Comparison of ENCODE assay signal across 10 cellular contexts in the genomic region with DNA sequence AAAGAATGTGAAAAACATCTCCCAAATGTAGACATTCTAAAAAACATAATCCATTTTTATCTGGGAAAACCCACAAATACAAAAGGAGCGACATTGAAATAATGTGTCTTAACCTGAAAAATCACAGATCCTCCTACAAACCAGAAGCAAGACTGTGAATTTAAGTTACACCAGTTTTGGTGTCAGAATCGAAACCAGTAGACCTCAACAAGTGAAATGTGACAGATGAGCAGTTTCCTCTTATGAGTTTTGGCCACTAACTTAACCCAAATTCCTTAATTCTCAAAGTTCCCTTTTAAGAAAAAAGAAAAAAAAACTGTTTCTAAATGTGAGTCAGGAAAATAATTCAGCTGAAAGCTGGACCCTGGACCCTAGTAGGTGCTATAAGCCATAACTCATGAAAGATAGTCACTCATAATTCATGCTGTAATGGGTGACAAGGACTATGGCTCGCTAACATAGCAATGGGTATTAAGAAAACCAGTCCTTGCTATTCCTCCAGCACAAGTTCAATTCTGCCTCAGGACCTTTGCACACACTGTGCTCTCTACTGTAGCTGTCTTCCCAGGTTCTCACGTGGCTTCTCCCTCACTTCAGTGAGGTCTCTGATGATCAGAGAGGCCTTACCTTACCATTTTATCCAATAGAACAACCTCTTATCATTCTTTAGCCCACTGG. TPM values are rescaled to one million over a fixed set of nuclear protein-coding genes. Genes with fewer than 3 reads are reported as not detected.
A peak's percentile ranks its signal among the peaks of the same experiment; 100 is the strongest.
DNase-seq lines count a peak whose midpoint lies in the region; ATAC-seq and TF ChIP-seq lines count a peak whose summit lies in the region.
"Had no signal": no experiment of that assay in that cellular context is flagged by ENCODE, and none has a peak within 500 bp of the region (broad histone marks: within the 10 kb centered on the region; RNA-seq: fewer than 3 reads in every experiment).

No MANE protein-coding gene starts in this region.

- TF ChIP-seq CTCF in GM13977 (IDR thresholded peaks at IDR 0.05; ENCODE audit: extremely low read depth, insufficient read depth, missing control alignments) (no peak), gastroesophageal sphincter (IDR thresholded peaks at IDR 0.05) (no peak)

- no peak overlapping the region for H3K4me3 Mint-ChIP-seq in activated naive CD4-positive, alpha-beta T cell treated with anti-CD3 and anti-CD28 coated beads, Interleukin-2, amount 10 ng/mL, durations not matched to agents 7 days and 5 days

- no peaks in the 10 kb centered on the region for H3K9me3 ChIP-seq in gastroesophageal sphincter
- H3K9me3 ChIP-seq: prostate gland had no signal

- no peaks in the 10 kb centered on the region for H3K36me3 Mint-ChIP-seq in activated naive CD4-positive, alpha-beta T cell treated with anti-CD3 and anti-CD28 coated beads, Interleukin-2, amount 10 ng/mL, durations not matched to agents 7 days and 5 days

- H3K27me3 Mint-ChIP-seq in activated naive CD4-positive, alpha-beta T cell treated with anti-CD3 and anti-CD28 coated beads, Interleukin-2, amount 10 ng/mL, durations not matched to agents 7 days and 5 days: no peaks in the 10 kb centered on the region

- WGBS in gastroesophageal sphincter (ENCODE audit: low coverage in 1 of 2), 2 donors: 83 to 84% methylated on average over 2 to 4 of the region's 4 CpGs

- no peaks in the 10 kb centered on the region for H3K9me3 Mint-ChIP-seq in activated naive CD4-positive, alpha-beta T cell treated with anti-CD3 and anti-CD28 coated beads, Interleukin-2, amount 10 ng/mL, durations not matched to agents 7 days and 5 days

- no peak for TF ChIP-seq POLR2A in gastroesophageal sphincter (IDR thresholded peaks at IDR 0.05)

- peaks cover 0 to 11% (median 0%) of the 10 kb centered on the region in 3 donors for H3K4me1 ChIP-seq in gastroesophageal sphincter
- H3K4me1 ChIP-seq: prostate gland had no signal

- H3K4me3 ChIP-seq in gastroesophageal sphincter: no peak overlapping the region
- H3K4me3 ChIP-seq: prostate gland had no signal

- H3K4me1 Mint-ChIP-seq in activated naive CD4-positive, alpha-beta T cell treated with anti-CD3 and anti-CD28 coated beads, Interleukin-2, amount 10 ng/mL, durations not matched to agents 7 days and 5 days: no peaks in the 10 kb centered on the region

- TF ChIP-seq EP300 in gastroesophageal sphincter (IDR thresholded peaks at IDR 0.05): no peak

- H3K27ac ChIP-seq in gastroesophageal sphincter: no peak overlapping the region
- H3K27ac ChIP-seq: prostate gland had no signal

- in situ Hi-C loops in GM13977 (cut with MboI; ENCODE audit: low pct_unique_long_range_greater_than_20kb, low sequenced_read_pairs, unreplicated experiment): no loop called here

- no peaks in the 10 kb centered on the region for H3K36me3 ChIP-seq in gastroesophageal sphincter
- H3K36me3 ChIP-seq: prostate gland had no signal

- CTCF ChIA-PET in activated naive CD4-positive, alpha-beta T cell treated with anti-CD3 and anti-CD28 coated beads, Interleukin-2, amount 10 ng/mL, durations not matched to agents 7 days and 5 days (lab: Charles Lee): no interaction called here

- no peak overlapping the region for H3K27ac Mint-ChIP-seq in activated naive CD4-positive, alpha-beta T cell treated with anti-CD3 and anti-CD28 coated beads, Interleukin-2, amount 10 ng/mL, durations not matched to agents 7 days and 5 days

- H3K27me3 ChIP-seq in gastroesophageal sphincter: no peaks in the 10 kb centered on the region

- ATAC-seq in GM19452 (IDR thresholded peaks at IDR 0.05; ENCODE audit: unreplicated experiment) (peak; percentile 90), HG02938 (IDR thresholded peaks at IDR 0.05; ENCODE audit: unreplicated experiment) (peak; percentile 88), gastroesophageal sphincter (no peak)
- ATAC-seq: SK-N-SH treated with all-trans-retinoic acid at 6 μM for 48 hours had no signal

- DNase-seq in GM13977 (ENCODE audit: low spot score): peak; percentile 38
- peak; percentile 89 for DNase-seq in MV-4-11 (lab: John Stamatoyannopoulos, UW)
- DNase-seq in NCI-H345 (lab: John Stamatoyannopoulos, UW): no peak
- DNase-seq in activated naive CD4-positive, alpha-beta T cell treated with anti-CD3 and anti-CD28 coated beads, Interleukin-2, amount 10 ng/mL, durations not matched to agents 7 days and 5 days: no peak
- no peak for DNase-seq in stimulated activated CD4-positive, alpha-beta T cell treated with anti-CD3 and anti-CD28 coated beads, Interleukin-2, amount 100 ng/mL, for 24 hours

RNA-seq across cellular contexts. Expression of gene THRB, which starts 9.0 kb away (rescaled TPM):
- total RNA-seq in gastroesophageal sphincter: 10 to 100 TPM; 42.5 to 61.9 (median 55.8) TPM

Comparison
In these comparisons a context has a peak if more than half of its experiments do, and no peak if none do; other contexts are left out.
1. DNase-seq: peak in GM13977 (single experiment) and MV-4-11 (single experiment); none in NCI-H345 (single experiment), activated naive CD4-positive, alpha-beta T cell treated with anti-CD3 and anti-CD28 coated beads, Interleukin-2, amount 10 ng/mL, durations not matched to agents 7 days and 5 days (single experiment) and stimulated activated CD4-positive, alpha-beta T cell treated with anti-CD3 and anti-CD28 coated beads, Interleukin-2, amount 100 ng/mL, for 24 hours (0 of 2).